1 cellular context compared by ENCODE assay signal in genomic region chr3:46580675-46581074, GRCh38.
TF ChIP-seq lines count a peak whose summit lies in the region.

No MANE protein-coding gene starts in this region.

TF ChIP-seq in GM23338, 12 proteins besides CTCF, POLR2A, EP300 and RAD21 (continued from another document):
- no peak for TF ChIP-seq ZNF462 (CRISPR knock-in tag; IDR thresholded peaks at IDR 0.05)
